Comparison of ENCODE assay signal across 24 cellular contexts in the genomic region with DNA sequence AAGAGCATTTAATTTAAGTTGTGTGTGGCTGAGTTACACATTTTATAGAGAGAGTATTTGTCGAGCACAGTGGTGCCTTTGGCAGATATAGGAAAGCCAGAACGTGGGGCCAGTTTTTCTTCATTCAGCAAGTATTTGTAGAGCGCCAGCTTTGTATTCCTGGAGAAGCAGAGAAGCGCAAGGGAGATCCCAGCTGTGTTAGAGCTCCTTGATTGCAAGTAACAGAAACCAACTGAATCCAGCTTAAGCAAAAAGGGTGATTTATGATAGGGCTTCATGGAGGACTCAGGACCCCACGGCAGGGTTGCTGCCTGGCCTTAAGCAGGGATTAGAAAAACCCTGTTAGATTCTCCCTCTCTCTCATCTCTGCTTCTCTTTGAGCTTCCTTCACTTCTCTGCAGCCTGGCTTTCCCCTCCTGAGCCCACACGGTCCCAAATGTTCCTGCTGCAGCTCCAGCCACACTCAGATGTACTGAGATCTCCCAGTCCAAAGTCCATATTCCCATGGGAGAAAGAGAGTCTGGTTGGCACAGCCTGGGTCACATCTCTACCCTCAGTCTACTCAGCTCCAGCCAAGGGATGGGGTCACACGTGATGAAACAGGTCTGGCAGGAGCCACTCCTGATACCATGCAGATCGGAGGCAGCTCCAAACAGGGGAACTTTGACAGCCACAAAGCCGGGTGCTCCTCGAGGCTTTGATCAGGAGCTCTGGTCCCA. TPM values are rescaled to one million over a fixed set of nuclear protein-coding genes. Genes with fewer than 3 reads are reported as not detected.
DNase-seq lines count a peak whose midpoint lies in the region; TF ChIP-seq lines count a peak whose summit lies in the region.
"Had no signal": no experiment of that assay in that cellular context is flagged by ENCODE, and none has a peak within 500 bp of the region (broad histone marks: within the 10 kb centered on the region; RNA-seq: fewer than 3 reads in every experiment).

No MANE protein-coding gene starts in this region.

- no peaks in the 10 kb centered on the region for H3K36me3 Mint-ChIP-seq in progenitor cell of endocrine pancreas (ENCODE audit: insufficient read depth)
- no peaks in the 10 kb centered on the region for H3K36me3 Mint-ChIP-seq in activated naive CD4-positive, alpha-beta T cell treated with anti-CD3 and anti-CD28 coated beads, Interleukin-2, amount 10 ng/mL, durations not matched to agents 7 days and 5 days
- H3K36me3 Mint-ChIP-seq: activated naive CD8-positive, alpha-beta T cell had no signal

- H3K4me3 ChIP-seq in fibroblast of villous mesenchyme (ENCODE audit: low read depth, low read length): no peak overlapping the region
- H3K4me3 ChIP-seq: heart left ventricle, MG63, thoracic aorta had no signal

- no peaks in the 10 kb centered on the region for H3K9me3 Mint-ChIP-seq in progenitor cell of endocrine pancreas (ENCODE audit: low read depth)
- H3K9me3 Mint-ChIP-seq in activated naive CD4-positive, alpha-beta T cell treated with anti-CD3 and anti-CD28 coated beads, Interleukin-2, amount 10 ng/mL, durations not matched to agents 7 days and 5 days: no peaks in the 10 kb centered on the region
- H3K9me3 Mint-ChIP-seq: CD4-positive, alpha-beta T cell had no signal

- H3K27ac Mint-ChIP-seq in progenitor cell of endocrine pancreas: peak overlapping the region; percentile 47
- H3K27ac Mint-ChIP-seq in activated naive CD4-positive, alpha-beta T cell treated with anti-CD3 and anti-CD28 coated beads, Interleukin-2, amount 10 ng/mL, durations not matched to agents 7 days and 5 days: no peak overlapping the region
- H3K27ac Mint-ChIP-seq: activated naive CD8-positive, alpha-beta T cell; CD4-positive, alpha-beta T cell had no signal

- no peak overlapping the region for H3K4me3 Mint-ChIP-seq in progenitor cell of endocrine pancreas (ENCODE audit: low read depth)
- H3K4me3 Mint-ChIP-seq in activated naive CD4-positive, alpha-beta T cell treated with anti-CD3 and anti-CD28 coated beads, Interleukin-2, amount 10 ng/mL, durations not matched to agents 7 days and 5 days: no peak overlapping the region
- H3K4me3 Mint-ChIP-seq: activated naive CD8-positive, alpha-beta T cell; CD4-positive, alpha-beta T cell had no signal

- CTCF ChIA-PET in activated naive CD4-positive, alpha-beta T cell treated with anti-CD3 and anti-CD28 coated beads, Interleukin-2, amount 10 ng/mL, durations not matched to agents 7 days and 5 days (lab: Charles Lee): interaction anchor here (0.5 to 1.3 kb wide), 3 partner anchors 19 to 106 kb away, joined by 3 read pairs; no protein-coding TSS in a partner anchor

- TF ChIP-seq CTCF in fibroblast of villous mesenchyme (IDR thresholded peaks at IDR 0.05; ENCODE audit: insufficient read depth, low read depth, low read length): no peak
- no peak for TF ChIP-seq CTCF in progenitor cell of endocrine pancreas (IDR thresholded peaks at IDR 0.05; ENCODE audit: unreplicated experiment)

- DNase-seq in HT-29 (ENCODE audit: low spot score) (peak; percentile 27), NCI-H82 treated with DMSO at 0.1 percent for 48 hours (lab: John Stamatoyannopoulos, UW; ENCODE audit: unreplicated experiment) (peak; percentile 7), fibroblast of villous mesenchyme (ENCODE audit: low read depth) (peak; percentile 18), progenitor cell of endocrine pancreas (ENCODE audit: low spot score, unreplicated experiment) (no peak), LoVo (ENCODE audit: low spot score) (no peak)
- no peak for DNase-seq in activated naive CD4-positive, alpha-beta T cell treated with anti-CD3 and anti-CD28 coated beads, Interleukin-2, amount 10 ng/mL, durations not matched to agents 7 days and 5 days
- no peak for DNase-seq in activated CD4-positive, CD25-positive, alpha-beta regulatory T cell (lab: John Stamatoyannopoulos, UW)
- DNase-seq: activated CD4-positive, alpha-beta T cell treated with anti-CD3 and anti-CD28 coated beads, Interleukin-2, amount 50 U/mL, for 4 hours; activated CD8-positive, alpha-beta memory T cell treated with anti-CD3 and anti-CD28 coated beads, Interleukin-2, amount 50 U/mL, for 4 hours; CD4-positive, alpha-beta T cell; central memory CD4-positive, alpha-beta T cell; foreskin fibroblast; heart left ventricle; kidney glomerular epithelial cell; mesenchymal stem cell; MG63; NCI-H1417 treated with DMSO at 0.1 percent for 48 hours; NCI-H2107; NCI-H524 treated with DMSO at 0.1 percent for 48 hours; stimulated activated CD4-positive, alpha-beta T cell treated with anti-CD3 and anti-CD28 coated beads, Interleukin-4, amount 100 ng/mL, for 24 hours; stimulated activated naive CD4-positive, alpha-beta T cell; T-helper 2 cell had no signal

- peaks cover 7% of the 10 kb centered on the region for H3K4me1 Mint-ChIP-seq in progenitor cell of endocrine pancreas (ENCODE audit: low read depth)
- H3K4me1 Mint-ChIP-seq in activated naive CD4-positive, alpha-beta T cell treated with anti-CD3 and anti-CD28 coated beads, Interleukin-2, amount 10 ng/mL, durations not matched to agents 7 days and 5 days: no peaks in the 10 kb centered on the region

- H3K27me3 Mint-ChIP-seq in progenitor cell of endocrine pancreas: no peaks in the 10 kb centered on the region
- H3K27me3 Mint-ChIP-seq in activated naive CD4-positive, alpha-beta T cell treated with anti-CD3 and anti-CD28 coated beads, Interleukin-2, amount 10 ng/mL, durations not matched to agents 7 days and 5 days: peaks cover 48% of the 10 kb centered on the region
- H3K27me3 Mint-ChIP-seq: activated naive CD8-positive, alpha-beta T cell; CD4-positive, alpha-beta T cell had no signal

RNA-seq across cellular contexts. Expression of a gene that starts 16.7 kb away (rescaled TPM):
- 21.2 and 23.5 TPM in 2 replicates for total RNA-seq in HT-29 (2014; rRNA removed; shearing (Covaris generic))
- 30.2 and 30.3 TPM in 2 replicates for total RNA-seq in fibroblast of villous mesenchyme
- 9.0 and 9.2 TPM in 2 replicates for total RNA-seq in progenitor cell of endocrine pancreas

RNA-seq across cellular contexts. Expression of a gene that starts 17.2 kb away (rescaled TPM):
- 78.7 and 103 TPM in 2 replicates for total RNA-seq in HT-29 (2014; rRNA removed; shearing (Covaris generic))
- total RNA-seq in fibroblast of villous mesenchyme (64.1 and 82.0 TPM in 2 replicates), progenitor cell of endocrine pancreas (80.6 and 82.1 TPM in 2 replicates)

RNA-seq across cellular contexts. Expression of a gene that starts 57.2 kb away (rescaled TPM):
- total RNA-seq in HT-29 (2014; rRNA removed; shearing (Covaris generic)): 0.23 TPM in 1 of 2 replicates, not detected in the other
- total RNA-seq in fibroblast of villous mesenchyme (0.32 and 0.86 TPM in 2 replicates), progenitor cell of endocrine pancreas (not detected in 2 replicates)
- total RNA-seq: CD4-positive, alpha-beta T cell had no signal

Comparison
In these comparisons a context has a peak if more than half of its experiments do, and no peak if none do; other contexts are left out.
1. DNase-seq: peak in HT-29 (single experiment), NCI-H82 treated with DMSO at 0.1 percent for 48 hours (single experiment) and fibroblast of villous mesenchyme (single experiment); none in progenitor cell of endocrine pancreas (single experiment), LoVo (single experiment), activated naive CD4-positive, alpha-beta T cell treated with anti-CD3 and anti-CD28 coated beads, Interleukin-2, amount 10 ng/mL, durations not matched to agents 7 days and 5 days (single experiment) and activated CD4-positive, CD25-positive, alpha-beta regulatory T cell (0 of 4).